Comparison of ENCODE assay signal across 1 cellular context in the genomic region with DNA sequence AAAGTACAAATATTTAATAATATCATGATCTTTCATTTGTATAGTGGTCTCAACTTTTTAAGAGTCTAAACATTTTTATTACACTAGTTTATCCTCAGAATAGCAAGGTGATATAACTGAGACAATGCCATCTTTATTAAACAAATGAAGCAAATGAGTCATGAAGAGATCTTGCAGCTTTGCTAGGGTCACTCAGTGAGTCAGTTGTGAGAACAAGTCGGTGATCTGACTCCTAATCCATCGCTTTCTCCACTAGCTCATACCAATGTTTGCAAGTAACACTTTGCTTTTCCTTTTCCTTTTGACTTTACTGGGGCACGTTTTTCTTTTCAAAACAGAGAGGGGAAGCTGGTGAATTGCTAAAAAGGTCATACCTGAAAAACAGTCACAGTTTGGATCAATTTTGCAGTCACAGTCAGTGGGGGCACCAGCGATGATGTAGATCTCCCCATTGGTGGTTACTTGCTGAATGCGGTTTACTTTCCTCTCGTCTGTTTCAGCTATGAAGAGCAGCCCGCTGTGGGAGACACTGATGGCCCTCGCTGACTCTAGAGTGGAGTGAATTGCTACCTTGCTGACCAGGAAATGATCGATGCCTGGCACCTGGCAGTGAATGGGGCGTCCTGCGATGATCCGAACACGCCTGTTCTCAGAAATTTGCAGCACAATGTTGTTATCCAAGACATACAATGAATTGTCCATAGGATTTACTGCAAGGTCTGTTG.
TF ChIP-seq lines count a peak whose summit lies in the region.

No MANE protein-coding gene starts in this region.

TF ChIP-seq in WTC11, 78 proteins besides CTCF, POLR2A, EP300 and RAD21:
- TF ChIP-seq CBFB (CRISPR knock-in tag; IDR thresholded peaks at IDR 0.05; ENCODE audit: low read depth) (no peak), JAZF1 (CRISPR knock-in tag; IDR thresholded peaks at IDR 0.05) (no peak), FOXP1 (CRISPR knock-in tag; IDR thresholded peaks at IDR 0.05; ENCODE audit: borderline replicate concordance) (no peak), HMGA2 (CRISPR knock-in tag; IDR thresholded peaks at IDR 0.05) (no peak), ZBTB21 (CRISPR knock-in tag; IDR thresholded peaks at IDR 0.05; ENCODE audit: borderline replicate concordance) (no peak), RORB (CRISPR knock-in tag; IDR thresholded peaks at IDR 0.05) (no peak), OVOL2 (CRISPR knock-in tag; IDR thresholded peaks at IDR 0.05; ENCODE audit: borderline replicate concordance) (no peak), TCF7 (CRISPR knock-in tag; IDR thresholded peaks at IDR 0.05; ENCODE audit: low read depth) (no peak), TP53 (CRISPR knock-in tag; IDR thresholded peaks at IDR 0.05) (no peak), ZNF121 (CRISPR knock-in tag; IDR thresholded peaks at IDR 0.05) (no peak), ZNF396 (CRISPR knock-in tag; IDR thresholded peaks at IDR 0.05; ENCODE audit: borderline replicate concordance) (no peak), ZNF317 (CRISPR knock-in tag; IDR thresholded peaks at IDR 0.05; ENCODE audit: borderline replicate concordance, low read depth) (no peak)
- TF ChIP-seq, protein P1, sequence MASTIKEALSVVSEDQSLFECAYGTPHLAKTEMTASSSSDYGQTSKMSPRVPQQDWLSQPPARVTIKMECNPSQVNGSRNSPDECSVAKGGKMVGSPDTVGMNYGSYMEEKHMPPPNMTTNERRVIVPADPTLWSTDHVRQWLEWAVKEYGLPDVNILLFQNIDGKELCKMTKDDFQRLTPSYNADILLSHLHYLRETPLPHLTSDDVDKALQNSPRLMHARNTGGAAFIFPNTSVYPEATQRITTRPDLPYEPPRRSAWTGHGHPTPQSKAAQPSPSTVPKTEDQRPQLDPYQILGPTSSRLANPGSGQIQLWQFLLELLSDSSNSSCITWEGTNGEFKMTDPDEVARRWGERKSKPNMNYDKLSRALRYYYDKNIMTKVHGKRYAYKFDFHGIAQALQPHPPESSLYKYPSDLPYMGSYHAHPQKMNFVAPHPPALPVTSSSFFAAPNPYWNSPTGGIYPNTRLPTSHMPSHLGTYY (CRISPR knock-in tag; IDR thresholded peaks at IDR 0.05), result no peak
- TF ChIP-seq, protein P2, sequence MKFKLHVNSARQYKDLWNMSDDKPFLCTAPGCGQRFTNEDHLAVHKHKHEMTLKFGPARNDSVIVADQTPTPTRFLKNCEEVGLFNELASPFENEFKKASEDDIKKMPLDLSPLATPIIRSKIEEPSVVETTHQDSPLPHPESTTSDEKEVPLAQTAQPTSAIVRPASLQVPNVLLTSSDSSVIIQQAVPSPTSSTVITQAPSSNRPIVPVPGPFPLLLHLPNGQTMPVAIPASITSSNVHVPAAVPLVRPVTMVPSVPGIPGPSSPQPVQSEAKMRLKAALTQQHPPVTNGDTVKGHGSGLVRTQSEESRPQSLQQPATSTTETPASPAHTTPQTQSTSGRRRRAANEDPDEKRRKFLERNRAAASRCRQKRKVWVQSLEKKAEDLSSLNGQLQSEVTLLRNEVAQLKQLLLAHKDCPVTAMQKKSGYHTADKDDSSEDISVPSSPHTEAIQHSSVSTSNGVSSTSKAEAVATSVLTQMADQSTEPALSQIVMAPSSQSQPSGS (CRISPR knock-in tag; IDR thresholded peaks at IDR 0.05; ENCODE audit: borderline replicate concordance, low read depth), result no peak
- TF ChIP-seq, protein P3, sequence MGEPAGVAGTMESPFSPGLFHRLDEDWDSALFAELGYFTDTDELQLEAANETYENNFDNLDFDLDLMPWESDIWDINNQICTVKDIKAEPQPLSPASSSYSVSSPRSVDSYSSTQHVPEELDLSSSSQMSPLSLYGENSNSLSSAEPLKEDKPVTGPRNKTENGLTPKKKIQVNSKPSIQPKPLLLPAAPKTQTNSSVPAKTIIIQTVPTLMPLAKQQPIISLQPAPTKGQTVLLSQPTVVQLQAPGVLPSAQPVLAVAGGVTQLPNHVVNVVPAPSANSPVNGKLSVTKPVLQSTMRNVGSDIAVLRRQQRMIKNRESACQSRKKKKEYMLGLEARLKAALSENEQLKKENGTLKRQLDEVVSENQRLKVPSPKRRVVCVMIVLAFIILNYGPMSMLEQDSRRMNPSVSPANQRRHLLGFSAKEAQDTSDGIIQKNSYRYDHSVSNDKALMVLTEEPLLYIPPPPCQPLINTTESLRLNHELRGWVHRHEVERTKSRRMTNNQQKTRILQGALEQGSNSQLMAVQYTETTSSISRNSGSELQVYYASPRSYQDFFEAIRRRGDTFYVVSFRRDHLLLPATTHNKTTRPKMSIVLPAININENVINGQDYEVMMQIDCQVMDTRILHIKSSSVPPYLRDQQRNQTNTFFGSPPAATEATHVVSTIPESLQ (CRISPR knock-in tag; IDR thresholded peaks at IDR 0.05), result no peak
- TF ChIP-seq, protein P4, sequence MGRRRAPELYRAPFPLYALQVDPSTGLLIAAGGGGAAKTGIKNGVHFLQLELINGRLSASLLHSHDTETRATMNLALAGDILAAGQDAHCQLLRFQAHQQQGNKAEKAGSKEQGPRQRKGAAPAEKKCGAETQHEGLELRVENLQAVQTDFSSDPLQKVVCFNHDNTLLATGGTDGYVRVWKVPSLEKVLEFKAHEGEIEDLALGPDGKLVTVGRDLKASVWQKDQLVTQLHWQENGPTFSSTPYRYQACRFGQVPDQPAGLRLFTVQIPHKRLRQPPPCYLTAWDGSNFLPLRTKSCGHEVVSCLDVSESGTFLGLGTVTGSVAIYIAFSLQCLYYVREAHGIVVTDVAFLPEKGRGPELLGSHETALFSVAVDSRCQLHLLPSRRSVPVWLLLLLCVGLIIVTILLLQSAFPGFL (CRISPR knock-in tag; IDR thresholded peaks at IDR 0.05; ENCODE audit: borderline replicate concordance), result no peak
- TF ChIP-seq, protein P5, sequence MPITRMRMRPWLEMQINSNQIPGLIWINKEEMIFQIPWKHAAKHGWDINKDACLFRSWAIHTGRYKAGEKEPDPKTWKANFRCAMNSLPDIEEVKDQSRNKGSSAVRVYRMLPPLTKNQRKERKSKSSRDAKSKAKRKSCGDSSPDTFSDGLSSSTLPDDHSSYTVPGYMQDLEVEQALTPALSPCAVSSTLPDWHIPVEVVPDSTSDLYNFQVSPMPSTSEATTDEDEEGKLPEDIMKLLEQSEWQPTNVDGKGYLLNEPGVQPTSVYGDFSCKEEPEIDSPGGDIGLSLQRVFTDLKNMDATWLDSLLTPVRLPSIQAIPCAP (CRISPR knock-in tag; IDR thresholded peaks at IDR 0.05), result no peak
